1 cellular context compared by ENCODE assay signal in the genomic region with DNA sequence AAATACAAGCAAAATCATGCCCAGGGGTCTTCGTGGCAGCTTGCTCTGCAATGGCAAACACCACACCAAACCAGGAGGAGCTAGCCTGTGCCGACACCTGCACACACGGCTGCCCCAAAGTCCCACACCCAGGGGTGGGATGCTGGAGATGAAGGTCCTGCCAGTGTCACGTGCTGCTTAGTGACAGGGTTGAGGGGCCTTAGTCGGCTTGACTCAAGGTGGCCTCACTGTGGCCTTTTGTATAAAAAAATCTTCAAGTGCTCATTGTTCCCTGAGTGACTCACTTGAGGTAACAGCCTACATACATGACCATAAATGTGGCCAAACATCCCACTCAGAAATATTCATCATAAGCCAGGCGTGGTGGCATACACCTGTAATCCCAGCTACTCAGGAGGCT.
A peak's percentile ranks its signal among the peaks of the same experiment; 100 is the strongest.
TF ChIP-seq lines count a peak whose summit lies in the region.

No MANE protein-coding gene starts in this region.

TF ChIP-seq in HepG2, 621 proteins besides CTCF, POLR2A, EP300 and RAD21:
- TF ChIP-seq ZFY (CRISPR knock-in tag; IDR thresholded peaks at IDR 0.05) (no peak), ATF7 (IDR thresholded peaks at IDR 0.05) (no peak), ATF7 (CRISPR knock-in tag; IDR thresholded peaks at IDR 0.05) (no peak), TCF12 (IDR thresholded peaks at IDR 0.05) (no peak), TCF12 (CRISPR knock-in tag; IDR thresholded peaks at IDR 0.05) (no peak), HIVEP1 (CRISPR knock-in tag; IDR thresholded peaks at IDR 0.05) (peak; percentile 31; the same call in 1 of the 2 replicates)
TF ChIP-seq in HepG2: peak in this region for 1.
